In genomic region chr1:184759651-184760050, GRCh38 we compare ENCODE assay signal across 13 cellular contexts. TPM values are rescaled to one million over a fixed set of nuclear protein-coding genes. Genes with fewer than 3 reads are reported as not detected.
DNase-seq lines count a peak whose midpoint lies in the region; ATAC-seq and TF ChIP-seq lines count a peak whose summit lies in the region.
"Had no signal": no experiment of that assay in that cellular context is flagged by ENCODE, and none has a peak within 500 bp of the region (broad histone marks: within the 10 kb centered on the region; RNA-seq: fewer than 3 reads in every experiment).

No MANE protein-coding gene starts in this region.

- CTCF ChIA-PET in PC-3 (lab: Charles Lee), result no interaction called here
- CTCF ChIA-PET in naive thymus-derived CD4-positive, alpha-beta T cell (lab: Charles Lee), result no interaction called here

- no peak overlapping the region for H3K4ac ChIP-seq in trophoblast cell (ENCODE audit: low read depth, low read length)

- no peak overlapping the region for H2BK120ac ChIP-seq in trophoblast cell (ENCODE audit: insufficient read depth, low read length, poor library complexity)

- H2AFZ ChIP-seq in PC-3 (ENCODE audit: low read length) (no peak overlapping the region), trophoblast cell (ENCODE audit: insufficient read depth, low read length, poor library complexity) (no peak overlapping the region)

- H3K9me3 Mint-ChIP-seq in type B pancreatic cell (no peaks in the 10 kb centered on the region), mesothelial cell of epicardium (peaks cover 8% of the 10 kb centered on the region)
- H3K9me3 Mint-ChIP-seq in naive thymus-derived CD4-positive, alpha-beta T cell, result peaks cover 0 to 7% (median 2%) of the 10 kb centered on the region in 11 donors
- H3K9me3 Mint-ChIP-seq: CD8-positive, alpha-beta memory T cell had no signal

- H3K4me3 ChIP-seq in PC-3 (ENCODE audit: low read length) (no peak overlapping the region), body of pancreas (no peak overlapping the region), trophoblast cell (ENCODE audit: low read depth, low read length) (no peak overlapping the region)
- no peak overlapping the region for H3K4me3 ChIP-seq in naive thymus-derived CD4-positive, alpha-beta T cell (ENCODE audit: low read length)
- H3K4me3 ChIP-seq: HAP-1 had no signal

- no TSS peak for BruUV-seq in PC-3 (replicated peaks; lab: Mats Ljungman, UMichigan)

- peak overlapping the region; percentile 8 for H3K27ac Mint-ChIP-seq in type B pancreatic cell
- no peak overlapping the region for H3K27ac Mint-ChIP-seq in mesothelial cell of epicardium
- no peak overlapping the region for H3K27ac Mint-ChIP-seq in naive thymus-derived CD4-positive, alpha-beta T cell
- H3K27ac Mint-ChIP-seq: CD14-positive monocyte; CD8-positive, alpha-beta memory T cell had no signal

- H3K9ac ChIP-seq in PC-3 (ENCODE audit: low read length) (no peak overlapping the region), trophoblast cell (ENCODE audit: low read length) (no peak overlapping the region)

- H3F3A ChIP-seq in PC-3 (ENCODE audit: low read length, unreplicated experiment), result no peaks in the 10 kb centered on the region

- POLR2A ChIA-PET in PC-3 (lab: Charles Lee; ENCODE audit: unreplicated experiment), result no interaction called here
- POLR2A ChIA-PET in naive thymus-derived CD4-positive, alpha-beta T cell (lab: Charles Lee), result no interaction called here

- H4K91ac ChIP-seq in trophoblast cell (ENCODE audit: low read depth, low read length), result no peak overlapping the region

- H3K14ac ChIP-seq in trophoblast cell (ENCODE audit: low read length), result no peak overlapping the region

- H3K36me3 Mint-ChIP-seq in type B pancreatic cell (no peaks in the 10 kb centered on the region), mesothelial cell of epicardium (no peaks in the 10 kb centered on the region)
- peaks cover 0 to 4% (median 2%) of the 10 kb centered on the region in 5 donors for H3K36me3 Mint-ChIP-seq in naive thymus-derived CD4-positive, alpha-beta T cell

- TF ChIP-seq CTCF in PC-3 (conservative IDR thresholded peaks at IDR 0.05; ENCODE audit: low read depth, low read length), result no peak
- no peak for TF ChIP-seq CTCF in body of pancreas (IDR thresholded peaks at IDR 0.05)
- TF ChIP-seq CTCF in type B pancreatic cell (conservative IDR thresholded peaks at IDR 0.05), result no peak
- no peak for TF ChIP-seq CTCF in mesothelial cell of epicardium (IDR thresholded peaks at IDR 0.05; ENCODE audit: unreplicated experiment)

- H3K4me1 ChIP-seq in PC-3 (ENCODE audit: insufficient read depth, low read length) (peaks cover 21% of the 10 kb centered on the region), body of pancreas (peaks cover 69% of the 10 kb centered on the region), trophoblast cell (ENCODE audit: control insufficient read depth in 1 of 2, insufficient read depth in 2 of 2, low read length in 2 of 2) (no peaks in the 10 kb centered on the region)
- peaks cover 0 to 6% of the 10 kb centered on the region in 2 donors for H3K4me1 ChIP-seq in naive thymus-derived CD4-positive, alpha-beta T cell (ENCODE audit: control insufficient read depth in 2 of 2, insufficient read depth in 2 of 2, low read length in 2 of 2)

- no peak overlapping the region for H3K4me3 Mint-ChIP-seq in type B pancreatic cell
- no peak overlapping the region for H3K4me3 Mint-ChIP-seq in mesothelial cell of epicardium
- H3K4me3 Mint-ChIP-seq in naive thymus-derived CD4-positive, alpha-beta T cell, result no peak overlapping the region
- H3K4me3 Mint-ChIP-seq: CD14-positive monocyte; CD8-positive, alpha-beta memory T cell had no signal

- H2BK12ac ChIP-seq in trophoblast cell (ENCODE audit: low read length), result no peak overlapping the region

- no peak for TF ChIP-seq POLR2A in body of pancreas (IDR thresholded peaks at IDR 0.05)

- 86 to 93% methylated on average over 4 of the region's 4 CpGs for WGBS in body of pancreas, 2 donors
- WGBS in trophoblast cell (ENCODE audit: extremely low coverage, insufficient coverage, insufficient read length), result no CpG with 5 or more reads among the region's 4 CpGs

- no peak overlapping the region for H2AK5ac ChIP-seq in trophoblast cell (ENCODE audit: low read length)

- no peak overlapping the region for H4K12ac ChIP-seq in trophoblast cell (ENCODE audit: low read depth, low read length)

- intact Hi-C loops in PC-3 (cut with micrococcal nuclease) (no loop called here), body of pancreas (cut with DNase I) (no loop called here)
- intact Hi-C loops in naive thymus-derived CD4-positive, alpha-beta T cell (cut with micrococcal nuclease), result loop anchor here (5.0 to 10.0 kb wide), 4 partner anchors 48 to 1545 kb away; partner anchors contain the start of gene TSEN15 (in 1 of the 2)

- H3K9me3 ChIP-seq in PC-3 (ENCODE audit: low read length) (no peaks in the 10 kb centered on the region), body of pancreas (no peaks in the 10 kb centered on the region), trophoblast cell (ENCODE audit: insufficient read depth, low read depth, low read length) (no peaks in the 10 kb centered on the region)
- H3K9me3 ChIP-seq in naive thymus-derived CD4-positive, alpha-beta T cell (ENCODE audit: control insufficient read depth in 2 of 3, low read length in 3 of 3), result no peaks in the 10 kb centered on the region
- H3K9me3 ChIP-seq: HAP-1 had no signal

- H3K36me3 ChIP-seq in PC-3 (ENCODE audit: low read depth, low read length) (no peaks in the 10 kb centered on the region), body of pancreas (replicated peaks in 1 of 2; ENCODE audit: insufficient read depth in 1 of 2, low read depth in 2 of 2) (no peaks in the 10 kb centered on the region), trophoblast cell (ENCODE audit: control insufficient read depth in 1 of 2, insufficient read depth in 2 of 2, low read length in 2 of 2) (no peaks in the 10 kb centered on the region)
- H3K36me3 ChIP-seq in naive thymus-derived CD4-positive, alpha-beta T cell (ENCODE audit: control insufficient read depth in 2 of 3, insufficient read depth in 3 of 3, low read length in 3 of 3), result peaks cover 0 to under 1% (median 0%) of the 10 kb centered on the region in 3 experiments
- H3K36me3 ChIP-seq: HAP-1 had no signal

- H3K18ac ChIP-seq in trophoblast cell (ENCODE audit: low read length), result no peak overlapping the region

- no peaks in the 10 kb centered on the region for H3K79me1 ChIP-seq in trophoblast cell (ENCODE audit: low read length)

- no peaks in the 10 kb centered on the region for H3K9me2 ChIP-seq in PC-3 (replicated peaks; ENCODE audit: low read length)

- H3K27me3 ChIP-seq in PC-3 (ENCODE audit: low read length) (no peaks in the 10 kb centered on the region), body of pancreas (no peaks in the 10 kb centered on the region), trophoblast cell (ENCODE audit: insufficient read depth, low read length) (no peaks in the 10 kb centered on the region)
- no peaks in the 10 kb centered on the region for H3K27me3 ChIP-seq in naive thymus-derived CD4-positive, alpha-beta T cell (ENCODE audit: control insufficient read depth in 2 of 2, insufficient read depth in 2 of 2, low read length in 2 of 2)

- ATAC-seq in PC-3, result no peak
- no peak for ATAC-seq in body of pancreas
- ATAC-seq in naive thymus-derived CD4-positive, alpha-beta T cell, result no peak
- ATAC-seq: HepG2 had no signal

- H3K4me2 ChIP-seq in PC-3 (ENCODE audit: low read length) (peak overlapping the region; percentile 30; the same call in 1 of the 2 replicates), trophoblast cell (ENCODE audit: low read length) (no peak overlapping the region)

- no peak overlapping the region for H4K8ac ChIP-seq in trophoblast cell (ENCODE audit: low read depth, low read length)

- no peaks in the 10 kb centered on the region for H3K79me2 ChIP-seq in PC-3 (ENCODE audit: low read length)
- no peaks in the 10 kb centered on the region for H3K79me2 ChIP-seq in trophoblast cell (ENCODE audit: control insufficient read depth, insufficient read depth, low read length, poor library complexity)

- no peaks in the 10 kb centered on the region for H4K20me1 ChIP-seq in PC-3 (ENCODE audit: low read length)

- DNase-seq in PC-3 (no peak), body of pancreas (no peak), trophoblast cell (peak; percentile 58 to 89), type B pancreatic cell (ENCODE audit: extremely low spot score, unreplicated experiment) (no peak), mesothelial cell of epicardium (ENCODE audit: low spot score in 2 of 2, unreplicated experiment in 2 of 2) (no peak), CD1c-positive myeloid dendritic cell (ENCODE audit: extremely low spot score) (no peak)
- no peak for DNase-seq in naive thymus-derived CD4-positive, alpha-beta T cell
- no peak for DNase-seq in central memory CD4-positive, alpha-beta T cell
- DNase-seq: CD8-positive, alpha-beta memory T cell; GOT3 had no signal

- H3K27me3 Mint-ChIP-seq in type B pancreatic cell (no peaks in the 10 kb centered on the region), mesothelial cell of epicardium (ENCODE audit: low read depth) (peaks cover 8% of the 10 kb centered on the region)
- H3K27me3 Mint-ChIP-seq in naive thymus-derived CD4-positive, alpha-beta T cell, result peaks cover 0 to 24% (median 3%) of the 10 kb centered on the region in 5 donors

- H3K27ac ChIP-seq in PC-3 (ENCODE audit: low read length) (peak overlapping the region; percentile 28; the same call in 1 of the 2 replicates), body of pancreas (peak overlapping the region; percentile 16 to 100 (median 52)), trophoblast cell (ENCODE audit: low read depth, low read length) (no peak overlapping the region)
- H3K27ac ChIP-seq in naive thymus-derived CD4-positive, alpha-beta T cell (ENCODE audit: low read depth, low read length), result no peak overlapping the region

- no peak overlapping the region for H2BK5ac ChIP-seq in trophoblast cell (ENCODE audit: low read depth, low read length, poor library complexity)

- peaks cover 12% of the 10 kb centered on the region for H3K4me1 Mint-ChIP-seq in type B pancreatic cell (ENCODE audit: unreplicated experiment)
- H3K4me1 Mint-ChIP-seq in mesothelial cell of epicardium, result peaks cover 13% of the 10 kb centered on the region
- peaks cover 0 to 14% (median 13%) of the 10 kb centered on the region in 7 donors for H3K4me1 Mint-ChIP-seq in naive thymus-derived CD4-positive, alpha-beta T cell

- H3K23ac ChIP-seq in trophoblast cell (ENCODE audit: low read length), result no peak overlapping the region

RNA-seq across cellular contexts. Expression of gene EDEM3, which starts 5.0 kb away (rescaled TPM):
- 12.8 and 16.2 TPM in 2 replicates for total RNA-seq in PC-3 (2014; rRNA removed)
- 10 to 100 TPM; 37.9 to 49.4 TPM for total RNA-seq in body of pancreas
- 14.7 and 14.8 TPM in 2 replicates for polyA plus RNA-seq in trophoblast cell (2013)
- total RNA-seq in type B pancreatic cell (ENCODE audit: low replicate concordance), result 29.9 and 32.1 TPM in 2 replicates
- total RNA-seq in mesothelial cell of epicardium, result 25.4 to 32.4 TPM (median 26.7 TPM) in 3 replicates
- 10 to 100 TPM; 21.0 to 55.9 (median 33.9) TPM for total RNA-seq in naive thymus-derived CD4-positive, alpha-beta T cell
- 10 to 100 TPM in 1 of 2 donors, 1 to 10 TPM in 1; 9.3 to 12.4 TPM for polyA plus RNA-seq in naive thymus-derived CD4-positive, alpha-beta T cell

Comparison
In these comparisons a context has a peak if more than half of its experiments do, and no peak if none do; other contexts are left out.
1. DNase-seq: peak in trophoblast cell (2 of 2); none in PC-3 (single experiment), body of pancreas (0 of 4), type B pancreatic cell (single experiment), mesothelial cell of epicardium (0 of 2), naive thymus-derived CD4-positive, alpha-beta T cell (0 of 9), CD1c-positive myeloid dendritic cell (single experiment) and central memory CD4-positive, alpha-beta T cell (single experiment).
2. H3K27ac ChIP-seq: peak in PC-3 (single experiment) and body of pancreas (4 of 4); none in trophoblast cell (single experiment) and naive thymus-derived CD4-positive, alpha-beta T cell (single experiment).
3. intact Hi-C loops: an anchor here in naive thymus-derived CD4-positive, alpha-beta T cell (5.0 to 10.0 kb wide); none called in PC-3 and body of pancreas.